Comparison of ENCODE assay signal across 9 cellular contexts in genomic region chr5:139141841-139142240, GRCh38. TPM values are rescaled to one million over a fixed set of nuclear protein-coding genes. Genes with fewer than 3 reads are reported as not detected.
DNase-seq lines count a peak whose midpoint lies in the region; ATAC-seq and TF ChIP-seq lines count a peak whose summit lies in the region.
"Had no signal": no experiment of that assay in that cellular context is flagged by ENCODE, and none has a peak within 500 bp of the region (broad histone marks: within the 10 kb centered on the region; RNA-seq: fewer than 3 reads in every experiment).

No MANE protein-coding gene starts in this region.

- no peaks in the 10 kb centered on the region for H3K9me3 Mint-ChIP-seq in activated T-helper 1 cell treated with anti-CD3 and anti-CD28 coated beads, Interleukin-12 subunit alpha, Interleukin-12 subunit beta, Interleukin-2, Interleukin-4 antibody, amounts not matched to agents 30 ng/mL and 10 ng/mL and 1 ng/mL, durations not matched to agents 14 hours and 24 hours and 36 hours

- no peaks in the 10 kb centered on the region for H3K36me3 ChIP-seq in breast epithelium

- no peak overlapping the region for H3K4me3 ChIP-seq in breast epithelium

- TF ChIP-seq CTCF in breast epithelium (IDR thresholded peaks at IDR 0.05) = no peak

- peak overlapping the region; percentile 69 to 71 for H3K27ac ChIP-seq in breast epithelium

- no peaks in the 10 kb centered on the region for H3K36me3 Mint-ChIP-seq in activated T-helper 1 cell treated with anti-CD3 and anti-CD28 coated beads, Interleukin-12 subunit alpha, Interleukin-12 subunit beta, Interleukin-2, Interleukin-4 antibody, amounts not matched to agents 30 ng/mL and 10 ng/mL and 1 ng/mL, durations not matched to agents 14 hours and 24 hours and 36 hours (ENCODE audit: low read depth)

- intact Hi-C loops in breast epithelium (cut with DNase I; ENCODE audit: low total_unique reads) = no loop called here
- intact Hi-C loops in sciatic nerve (cut with DNase I) = no loop called here
- intact Hi-C loops in activated T-helper 1 cell treated with anti-CD3 and anti-CD28 coated beads, Interleukin-12 subunit alpha, Interleukin-12 subunit beta, Interleukin-2, Interleukin-4 antibody, amounts not matched to agents 30 ng/mL and 10 ng/mL and 1 ng/mL, durations not matched to agents 14 hours and 24 hours and 36 hours (cut with micrococcal nuclease) = no loop called here

- H3K27ac Mint-ChIP-seq in activated T-helper 1 cell treated with anti-CD3 and anti-CD28 coated beads, Interleukin-12 subunit alpha, Interleukin-12 subunit beta, Interleukin-2, Interleukin-4 antibody, amounts not matched to agents 30 ng/mL and 10 ng/mL and 1 ng/mL, durations not matched to agents 14 hours and 24 hours and 36 hours = no peak overlapping the region
- H3K27ac Mint-ChIP-seq: activated CD4-positive, alpha-beta memory T cell treated with anti-CD3 and anti-CD28 coated beads for 36 hours had no signal

- H3K4me1 Mint-ChIP-seq in activated T-helper 1 cell treated with anti-CD3 and anti-CD28 coated beads, Interleukin-12 subunit alpha, Interleukin-12 subunit beta, Interleukin-2, Interleukin-4 antibody, amounts not matched to agents 30 ng/mL and 10 ng/mL and 1 ng/mL, durations not matched to agents 14 hours and 24 hours and 36 hours (ENCODE audit: low read depth) = peaks cover 14% of the 10 kb centered on the region

- no peak for TF ChIP-seq POLR2A in breast epithelium (IDR thresholded peaks at IDR 0.05)

- H3K9me3 ChIP-seq in breast epithelium = no peaks in the 10 kb centered on the region

- no peak overlapping the region for H3K4me3 Mint-ChIP-seq in activated T-helper 1 cell treated with anti-CD3 and anti-CD28 coated beads, Interleukin-12 subunit alpha, Interleukin-12 subunit beta, Interleukin-2, Interleukin-4 antibody, amounts not matched to agents 30 ng/mL and 10 ng/mL and 1 ng/mL, durations not matched to agents 14 hours and 24 hours and 36 hours
- H3K4me3 Mint-ChIP-seq: activated CD4-positive, alpha-beta memory T cell treated with anti-CD3 and anti-CD28 coated beads for 36 hours had no signal

- H3K27me3 ChIP-seq in breast epithelium = no peaks in the 10 kb centered on the region

- H3K27me3 Mint-ChIP-seq in activated T-helper 1 cell treated with anti-CD3 and anti-CD28 coated beads, Interleukin-12 subunit alpha, Interleukin-12 subunit beta, Interleukin-2, Interleukin-4 antibody, amounts not matched to agents 30 ng/mL and 10 ng/mL and 1 ng/mL, durations not matched to agents 14 hours and 24 hours and 36 hours (ENCODE audit: insufficient read depth) = peaks cover 1% of the 10 kb centered on the region
- H3K27me3 Mint-ChIP-seq: activated CD4-positive, alpha-beta memory T cell treated with anti-CD3 and anti-CD28 coated beads for 36 hours had no signal

- peaks cover 0 to 26% of the 10 kb centered on the region in 2 donors for H3K4me1 ChIP-seq in breast epithelium

- ATAC-seq in sciatic nerve = peak; percentile 95
- ATAC-seq in GM19463 (IDR thresholded peaks at IDR 0.05; ENCODE audit: unreplicated experiment) = no peak
- no peak for ATAC-seq in GM19397 (IDR thresholded peaks at IDR 0.05; ENCODE audit: unreplicated experiment)

- DNase-seq in HT-29 (ENCODE audit: low spot score) (peak; percentile 56), breast epithelium (ENCODE audit: low spot score in 2 of 2) (peak in 1 of 2 donors; percentile 47), kidney tubule cell (ENCODE audit: low spot score) (peak; percentile 39), sciatic nerve (ENCODE audit: low spot score) (peak; percentile 78), A172 (ENCODE audit: low spot score) (no peak)
- no peak for DNase-seq in activated T-helper 1 cell treated with anti-CD3 and anti-CD28 coated beads, Interleukin-12 subunit alpha, Interleukin-12 subunit beta, Interleukin-2, Interleukin-4 antibody, amounts not matched to agents 30 ng/mL and 10 ng/mL and 1 ng/mL, durations not matched to agents 14 hours and 24 hours and 36 hours (ENCODE audit: low spot score)
- DNase-seq: activated CD4-positive, alpha-beta memory T cell treated with anti-CD3 and anti-CD28 coated beads for 36 hours had no signal

RNA-seq across cellular contexts. Expression of gene SIL1, which starts 56.3 kb away (rescaled TPM):
- total RNA-seq in HT-29 (2014; rRNA removed; shearing (Covaris generic)) = 23.1 and 32.1 TPM in 2 replicates
- total RNA-seq in breast epithelium (10 to 100 TPM; 29.9 to 63.9 (median 48.2) TPM), sciatic nerve (54.7 TPM)
- 60.4 TPM in 2 replicates for total RNA-seq in A172 (2014; rRNA removed; shearing (Covaris generic))
- total RNA-seq in activated T-helper 1 cell treated with anti-CD3 and anti-CD28 coated beads, Interleukin-12 subunit alpha, Interleukin-12 subunit beta, Interleukin-2, Interleukin-4 antibody, amounts not matched to agents 30 ng/mL and 10 ng/mL and 1 ng/mL, durations not matched to agents 14 hours and 24 hours and 36 hours = 28.6 and 41.1 TPM in 2 replicates

Comparison
In these comparisons a context has a peak if more than half of its experiments do, and no peak if none do; other contexts are left out.
1. DNase-seq: peak in HT-29 (single experiment), kidney tubule cell (single experiment) and sciatic nerve (single experiment); none in A172 (single experiment) and activated T-helper 1 cell treated with anti-CD3 and anti-CD28 coated beads, Interleukin-12 subunit alpha, Interleukin-12 subunit beta, Interleukin-2, Interleukin-4 antibody, amounts not matched to agents 30 ng/mL and 10 ng/mL and 1 ng/mL, durations not matched to agents 14 hours and 24 hours and 36 hours (single experiment).